8 cellular contexts compared by ENCODE assay signal in genomic region chr10:60883187-60883586, GRCh38.
DNase-seq lines count a peak whose midpoint lies in the region; TF ChIP-seq lines count a peak whose summit lies in the region.

No MANE protein-coding gene starts in this region.

- DNase-seq in BE2C (peak; percentile 34), GM20000 (ENCODE audit: low spot score) (peak; percentile 21), Kasumi-1 (lab: John Stamatoyannopoulos, UW) (peak; percentile 59 to 60), endothelial cell (ENCODE audit: low spot score) (peak; percentile 13), GDM1 (lab: John Stamatoyannopoulos, UW) (no peak), NCI-H1417 treated with DMSO at 0.1 percent for 48 hours (lab: John Stamatoyannopoulos, UW) (no peak)
- no peak for DNase-seq in activated T-helper 1 cell treated with anti-CD3 and anti-CD28 coated beads, Interleukin-12 subunit alpha, Interleukin-12 subunit beta, Interleukin-2, Interleukin-4 antibody, amounts not matched to agents 30 ng/mL and 10 ng/mL and 1 ng/mL, durations not matched to agents 14 hours and 24 hours and 36 hours (ENCODE audit: low spot score)

- H3K9me3 ChIP-seq in BE2C: no peaks in the 10 kb centered on the region
- H3K9me3 ChIP-seq in parathyroid adenoma (ENCODE audit: control insufficient read depth, low read length): no peaks in the 10 kb centered on the region

- intact Hi-C loops in activated T-helper 1 cell treated with anti-CD3 and anti-CD28 coated beads, Interleukin-12 subunit alpha, Interleukin-12 subunit beta, Interleukin-2, Interleukin-4 antibody, amounts not matched to agents 30 ng/mL and 10 ng/mL and 1 ng/mL, durations not matched to agents 14 hours and 24 hours and 36 hours (cut with micrococcal nuclease): loop anchor here (1.0 kb wide), 1 partner anchor 81 kb away; no protein-coding TSS in a partner anchor

- H3K27ac Mint-ChIP-seq in endothelial cell (ENCODE audit: unreplicated experiment): no peak overlapping the region
- H3K27ac Mint-ChIP-seq in activated T-helper 1 cell treated with anti-CD3 and anti-CD28 coated beads, Interleukin-12 subunit alpha, Interleukin-12 subunit beta, Interleukin-2, Interleukin-4 antibody, amounts not matched to agents 30 ng/mL and 10 ng/mL and 1 ng/mL, durations not matched to agents 14 hours and 24 hours and 36 hours: no peak overlapping the region

- H3K4me1 ChIP-seq in BE2C (no peaks in the 10 kb centered on the region), parathyroid adenoma (peaks cover under 1% of the 10 kb centered on the region)

- H3K36me3 ChIP-seq in BE2C: no peaks in the 10 kb centered on the region
- H3K36me3 ChIP-seq in parathyroid adenoma (ENCODE audit: control insufficient read depth, insufficient read depth, low read length): no peaks in the 10 kb centered on the region

- H3K36me3 Mint-ChIP-seq in endothelial cell (ENCODE audit: low read depth, unreplicated experiment): peaks cover 6% of the 10 kb centered on the region
- no peaks in the 10 kb centered on the region for H3K36me3 Mint-ChIP-seq in activated T-helper 1 cell treated with anti-CD3 and anti-CD28 coated beads, Interleukin-12 subunit alpha, Interleukin-12 subunit beta, Interleukin-2, Interleukin-4 antibody, amounts not matched to agents 30 ng/mL and 10 ng/mL and 1 ng/mL, durations not matched to agents 14 hours and 24 hours and 36 hours (ENCODE audit: low read depth)

- no peaks in the 10 kb centered on the region for H3K9me3 Mint-ChIP-seq in endothelial cell (ENCODE audit: unreplicated experiment)
- H3K9me3 Mint-ChIP-seq in activated T-helper 1 cell treated with anti-CD3 and anti-CD28 coated beads, Interleukin-12 subunit alpha, Interleukin-12 subunit beta, Interleukin-2, Interleukin-4 antibody, amounts not matched to agents 30 ng/mL and 10 ng/mL and 1 ng/mL, durations not matched to agents 14 hours and 24 hours and 36 hours: no peaks in the 10 kb centered on the region

- no peak overlapping the region for H3K4me3 Mint-ChIP-seq in endothelial cell (ENCODE audit: unreplicated experiment)
- no peak overlapping the region for H3K4me3 Mint-ChIP-seq in activated T-helper 1 cell treated with anti-CD3 and anti-CD28 coated beads, Interleukin-12 subunit alpha, Interleukin-12 subunit beta, Interleukin-2, Interleukin-4 antibody, amounts not matched to agents 30 ng/mL and 10 ng/mL and 1 ng/mL, durations not matched to agents 14 hours and 24 hours and 36 hours

- H3K27me3 Mint-ChIP-seq in endothelial cell (ENCODE audit: unreplicated experiment): peaks cover 2% of the 10 kb centered on the region
- H3K27me3 Mint-ChIP-seq in activated T-helper 1 cell treated with anti-CD3 and anti-CD28 coated beads, Interleukin-12 subunit alpha, Interleukin-12 subunit beta, Interleukin-2, Interleukin-4 antibody, amounts not matched to agents 30 ng/mL and 10 ng/mL and 1 ng/mL, durations not matched to agents 14 hours and 24 hours and 36 hours (ENCODE audit: insufficient read depth): peaks cover 2% of the 10 kb centered on the region

- H2AFZ ChIP-seq in parathyroid adenoma: no peak overlapping the region

- H3K4me3 ChIP-seq in BE2C (ENCODE audit: low read depth, low read length): no peak overlapping the region
- no peak overlapping the region for H3K4me3 ChIP-seq in parathyroid adenoma (ENCODE audit: low read depth, low read length)

- peak; percentile 66 for TF ChIP-seq CTCF in BE2C (IDR thresholded peaks at IDR 0.05; ENCODE audit: low read depth, low read length)
- TF ChIP-seq CTCF in GM20000 (IDR thresholded peaks at IDR 0.05; ENCODE audit: extremely low read depth, missing control alignments): peak; percentile 23
- peak; percentile 42 for TF ChIP-seq CTCF in endothelial cell (IDR thresholded peaks at IDR 0.05; ENCODE audit: unreplicated experiment)
- peak; percentile 49 for TF ChIP-seq CTCF in parathyroid adenoma (IDR thresholded peaks at IDR 0.05)

- H3K27me3 ChIP-seq in BE2C (no peaks in the 10 kb centered on the region), parathyroid adenoma (ENCODE audit: control insufficient read depth, insufficient read depth, low read length) (no peaks in the 10 kb centered on the region)

- H3K27ac ChIP-seq in parathyroid adenoma: no peak overlapping the region

- H3K9ac ChIP-seq in parathyroid adenoma: no peak overlapping the region

- H3K4me1 Mint-ChIP-seq in endothelial cell (ENCODE audit: unreplicated experiment): no peaks in the 10 kb centered on the region
- no peaks in the 10 kb centered on the region for H3K4me1 Mint-ChIP-seq in activated T-helper 1 cell treated with anti-CD3 and anti-CD28 coated beads, Interleukin-12 subunit alpha, Interleukin-12 subunit beta, Interleukin-2, Interleukin-4 antibody, amounts not matched to agents 30 ng/mL and 10 ng/mL and 1 ng/mL, durations not matched to agents 14 hours and 24 hours and 36 hours (ENCODE audit: low read depth)

- H3K79me2 ChIP-seq in parathyroid adenoma: no peaks in the 10 kb centered on the region

- H3K4me2 ChIP-seq in parathyroid adenoma (ENCODE audit: low read length): no peak overlapping the region

Comparison
In these comparisons a context has a peak if more than half of its experiments do, and no peak if none do; other contexts are left out.
1. DNase-seq: peak in BE2C (single experiment), GM20000 (single experiment), Kasumi-1 (2 of 2) and endothelial cell (single experiment); none in GDM1 (single experiment), NCI-H1417 treated with DMSO at 0.1 percent for 48 hours (single experiment) and activated T-helper 1 cell treated with anti-CD3 and anti-CD28 coated beads, Interleukin-12 subunit alpha, Interleukin-12 subunit beta, Interleukin-2, Interleukin-4 antibody, amounts not matched to agents 30 ng/mL and 10 ng/mL and 1 ng/mL, durations not matched to agents 14 hours and 24 hours and 36 hours (single experiment).
2. Peak in every context shown above with its lines, with median percentiles within 50 percentile points of each other: CTCF ChIP-seq.